7 cellular contexts compared by ENCODE assay signal in the genomic region with DNA sequence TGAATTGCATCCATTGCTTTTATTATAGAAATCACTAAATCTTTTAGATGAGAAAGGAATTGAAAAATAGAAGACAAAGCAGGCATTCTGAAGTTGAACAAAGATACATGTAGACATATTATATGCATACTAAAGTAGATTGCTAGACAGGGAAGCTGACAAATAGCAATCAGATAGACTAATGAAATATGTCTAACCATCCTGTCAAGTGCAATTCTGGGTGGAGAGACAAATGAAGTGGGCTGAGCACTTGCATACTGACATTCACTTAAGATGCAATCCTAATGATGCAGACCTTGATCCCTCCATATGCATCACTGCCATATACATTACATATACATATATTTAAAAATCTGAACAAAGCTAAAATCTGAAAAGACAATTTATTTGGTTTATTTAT.
"Had no signal": no experiment of that assay in that cellular context is flagged by ENCODE, and none has a peak within 500 bp of the region (broad histone marks: within the 10 kb centered on the region; RNA-seq: fewer than 3 reads in every experiment).

No MANE protein-coding gene starts in this region.

- H3K27ac ChIP-seq: HL-60, KMS-11 had no signal

- H3K9ac ChIP-seq: KMS-11 had no signal

- FAIRE-seq: HepG2, K562 had no signal

- H3K4me3 ChIP-seq: K562 had no signal

- DNase-seq: IMR-90, KBM-7, KG1 had no signal

- H3K4me2 ChIP-seq: KMS-11 had no signal
